ENCODE assay signal across 9 cellular contexts in genomic region chr18:53380063-53380639, GRCh38.
A peak's percentile ranks its signal among the peaks of the same experiment; 100 is the strongest.
DNase-seq lines count a peak whose midpoint lies in the region; ATAC-seq, FAIRE-seq and TF ChIP-seq lines count a peak whose summit lies in the region.
"Had no signal": no experiment of that assay in that cellular context is flagged by ENCODE, and none has a peak within 500 bp of the region (broad histone marks: within the 10 kb centered on the region; RNA-seq: fewer than 3 reads in every experiment).

No MANE protein-coding gene starts in this region.

- POLR2A ChIA-PET in A549 (lab: Yijun Ruan, JAX) = no interaction called here
- POLR2A ChIA-PET in K562 (lab: Yijun Ruan, JAX) = no interaction called here

- TF ChIP-seq CTCF in A549 (IDR thresholded peaks at IDR 0.05) (peak; percentile 42), K562 (IDR thresholded peaks at IDR 0.05 in 2 of 3, conservative IDR thresholded peaks at IDR 0.05 in 1 of 3; ENCODE audit: insufficient read depth in 2 of 3, low read depth in 1 of 3, low read length in 3 of 3) (0 out of 6 replicates have a peak, but pooled peaks of 1 of the 3 experiments have one; percentile 1), mesothelial cell of epicardium (IDR thresholded peaks at IDR 0.05; ENCODE audit: unreplicated experiment) (peak; percentile 43)

- CTCF ChIA-PET in A549 (lab: Yijun Ruan, JAX) (interaction anchor here (0.9 to 2.1 kb wide), 2 partner anchors 1713 to 1759 kb away, joined by 3 to 5 read pairs; no protein-coding TSS in a partner anchor), K562 (lab: Yijun Ruan, JAX; ENCODE audit: low intra/inter-chr PET ratio) (no interaction called here)
- CTCF ChIA-PET in activated naive CD4-positive, alpha-beta T cell treated with anti-CD3 and anti-CD28 coated beads for 36 hours (lab: Charles Lee) = no interaction called here

- H3K4me2 ChIP-seq in A549 (no peak overlapping the region), K562 (ENCODE audit: insufficient read depth, low read length) (no peak overlapping the region)

- no peaks in the 10 kb centered on the region for H3K27me3 ChIP-seq in K562 (ENCODE audit: control insufficient read depth in 2 of 2, insufficient read depth in 2 of 2, low read length in 2 of 2)

- no peaks in the 10 kb centered on the region for H3K79me2 ChIP-seq in K562 (ENCODE audit: control insufficient read depth, insufficient read depth, low read length)

- no peak overlapping the region for H2AFZ ChIP-seq in K562 (ENCODE audit: low read depth, low read length)

- no peak overlapping the region for H3K27ac Mint-ChIP-seq in mesothelial cell of epicardium
- no peak overlapping the region for H3K27ac Mint-ChIP-seq in activated naive CD4-positive, alpha-beta T cell treated with anti-CD3 and anti-CD28 coated beads for 36 hours

- no peak overlapping the region for H3K4me3 Mint-ChIP-seq in mesothelial cell of epicardium
- H3K4me3 Mint-ChIP-seq in activated naive CD4-positive, alpha-beta T cell treated with anti-CD3 and anti-CD28 coated beads for 36 hours = no peak overlapping the region

- H3K9ac ChIP-seq in K562 (ENCODE audit: insufficient read depth in 1 of 2, low read depth in 2 of 2, low read length in 2 of 2) = no peak overlapping the region

- no TSS peak for BruUV-seq in K562 (replicated peaks; lab: Mats Ljungman, UMichigan)

- no peak for FAIRE-seq in A549 (lab: Jason Lieb, UNC)
- FAIRE-seq in K562 (lab: Jason Lieb, UNC) = no peak
- FAIRE-seq: colon had no signal

- H3K27me3 Mint-ChIP-seq in mesothelial cell of epicardium (ENCODE audit: low read depth) = peaks cover 1% of the 10 kb centered on the region
- no peaks in the 10 kb centered on the region for H3K27me3 Mint-ChIP-seq in activated naive CD4-positive, alpha-beta T cell treated with anti-CD3 and anti-CD28 coated beads for 36 hours (ENCODE audit: low read depth)

- intact Hi-C loops in K562 (cut with micrococcal nuclease) = no loop called here
- intact Hi-C loops in activated naive CD4-positive, alpha-beta T cell treated with anti-CD3 and anti-CD28 coated beads for 36 hours (cut with micrococcal nuclease) = no loop called here

- ATAC-seq in A549 = peak in 1 of 2 experiments; percentile 60; a peak in 2 of 6 replicates
- ATAC-seq in GM18499 (IDR thresholded peaks at IDR 0.05; ENCODE audit: insufficient read depth, unreplicated experiment) = peak; percentile 79
- no peak for ATAC-seq in K562
- ATAC-seq in HG03095 (IDR thresholded peaks at IDR 0.05; ENCODE audit: unreplicated experiment) = no peak

- no peaks in the 10 kb centered on the region for H4K20me1 ChIP-seq in K562 (replicated peaks; ENCODE audit: control insufficient read depth, insufficient read depth, low read length)

- H3K4me1 ChIP-seq in A549 (no peaks in the 10 kb centered on the region), K562 (replicated peaks in 1 of 2; ENCODE audit: control insufficient read depth in 2 of 2, insufficient read depth in 2 of 2, low read length in 2 of 2) (no peaks in the 10 kb centered on the region)

- H3K27ac ChIP-seq in A549 (no peak overlapping the region), K562 (ENCODE audit: extremely low read depth, low read depth, low read length) (no peak overlapping the region)

- no peaks in the 10 kb centered on the region for H3K9me3 Mint-ChIP-seq in mesothelial cell of epicardium
- peaks cover 6% of the 10 kb centered on the region for H3K9me3 Mint-ChIP-seq in activated naive CD4-positive, alpha-beta T cell treated with anti-CD3 and anti-CD28 coated beads for 36 hours

- no peaks in the 10 kb centered on the region for H3K9me3 ChIP-seq in A549
- no peaks in the 10 kb centered on the region for H3K9me3 ChIP-seq in K562 (replicated peaks; ENCODE audit: control insufficient read depth, insufficient read depth, low read depth, low read length)

- no peak for TF ChIP-seq EP300 in A549 (IDR thresholded peaks at IDR 0.05)
- TF ChIP-seq EP300 in K562 (IDR thresholded peaks at IDR 0.05; ENCODE audit: low read length) = no peak

- H3K9me1 ChIP-seq in K562 (ENCODE audit: control insufficient read depth, insufficient read depth, low read length) = no peaks in the 10 kb centered on the region

- WGBS in A549 (ENCODE audit: missing lambda C conversion rate) = 13% methylated on average over 1 of the region's 1 CpG
- WGBS in K562 (ENCODE audit: insufficient coverage, low coverage, missing lambda C conversion rate) = no CpG with 5 or more reads among the region's 1 CpG

- TF ChIP-seq RAD21 in A549 (conservative IDR thresholded peaks at IDR 0.05 in 1 of 2, IDR thresholded peaks at IDR 0.05 in 1 of 2) (peak; percentile 30 to 34; a peak in 3 of 5 replicates), K562 (CRISPR knock-in tag; conservative IDR thresholded peaks at IDR 0.05 in 1 of 2, IDR thresholded peaks at IDR 0.05 in 1 of 2) (peak; percentile 10 to 44; a peak in 2 of 4 replicates)

- no peaks in the 10 kb centered on the region for H3K36me3 ChIP-seq in K562 (ENCODE audit: control insufficient read depth, insufficient read depth, low read length)

- H3K36me3 Mint-ChIP-seq in mesothelial cell of epicardium = no peaks in the 10 kb centered on the region
- no peaks in the 10 kb centered on the region for H3K36me3 Mint-ChIP-seq in activated naive CD4-positive, alpha-beta T cell treated with anti-CD3 and anti-CD28 coated beads for 36 hours (ENCODE audit: low read depth)

- DNase-seq in A549 (ENCODE audit: low read depth in 1 of 2, low spot score in 1 of 2) = peak; percentile 3 to 44
- peak; percentile 53 for DNase-seq in NCI-H1092 (lab: John Stamatoyannopoulos, UW)
- peak in 3 of 4 experiments; percentile 0 to 4 (median 2) for DNase-seq in K562 (ENCODE audit: extremely low read depth in 1 of 4, low spot score in 3 of 4)
- DNase-seq in mesothelial cell of epicardium (ENCODE audit: low spot score in 2 of 2, unreplicated experiment in 2 of 2) = no peak
- DNase-seq in activated naive CD4-positive, alpha-beta T cell treated with anti-CD3 and anti-CD28 coated beads for 36 hours = no peak
- DNase-seq in NCI-H1048 (lab: John Stamatoyannopoulos, UW) = no peak

- in situ Hi-C loops in K562 (cut with MboI) = no loop called here

- peaks cover 13% of the 10 kb centered on the region for H3K4me1 Mint-ChIP-seq in mesothelial cell of epicardium
- no peaks in the 10 kb centered on the region for H3K4me1 Mint-ChIP-seq in activated naive CD4-positive, alpha-beta T cell treated with anti-CD3 and anti-CD28 coated beads for 36 hours (ENCODE audit: low read depth)

- TF ChIP-seq POLR2A in A549 (IDR thresholded peaks at IDR 0.05; ENCODE audit: low read length) (no peak), K562 (conservative IDR thresholded peaks at IDR 0.05) (no peak)

- H3K4me3 ChIP-seq in A549 = no peak overlapping the region
- no peak overlapping the region for H3K4me3 ChIP-seq in K562

TF ChIP-seq in A549, 52 proteins besides CTCF, POLR2A, EP300 and RAD21:
- no peak for TF ChIP-seq SREBF2 (IDR thresholded peaks at IDR 0.05)
- 0 out of 3 replicates have a peak, but pooled peaks have one; percentile 27 for TF ChIP-seq SMC3 (IDR thresholded peaks at IDR 0.05)

TF ChIP-seq in K562, 482 proteins besides CTCF, POLR2A, EP300 and RAD21:
- TF ChIP-seq POU5F1 (IDR thresholded peaks at IDR 0.05; ENCODE audit: borderline replicate concordance, low read depth, low read length, partially characterized antibody) = no peak
- peak; percentile 40 to 48; a peak in 3 of 4 replicates for TF ChIP-seq NRF1 (conservative IDR thresholded peaks at IDR 0.05 in 1 of 2, IDR thresholded peaks at IDR 0.05 in 1 of 2)

Comparison
In these comparisons a context has a peak if more than half of its experiments do, and no peak if none do; other contexts are left out.
1. DNase-seq: peak in A549 (2 of 2), NCI-H1092 (single experiment) and K562 (3 of 4); none in mesothelial cell of epicardium (0 of 2), activated naive CD4-positive, alpha-beta T cell treated with anti-CD3 and anti-CD28 coated beads for 36 hours (single experiment) and NCI-H1048 (single experiment).
2. Of the 35 proteins assayed by ChIP-seq in both K562 and A549: peak only in K562: none; only in A549: SMC3; in both: RAD21; in neither: 32; mixed calls (peak in some experiments, not most) for 1.